ENCODE assay signal across 6 cellular contexts in the genomic region with DNA sequence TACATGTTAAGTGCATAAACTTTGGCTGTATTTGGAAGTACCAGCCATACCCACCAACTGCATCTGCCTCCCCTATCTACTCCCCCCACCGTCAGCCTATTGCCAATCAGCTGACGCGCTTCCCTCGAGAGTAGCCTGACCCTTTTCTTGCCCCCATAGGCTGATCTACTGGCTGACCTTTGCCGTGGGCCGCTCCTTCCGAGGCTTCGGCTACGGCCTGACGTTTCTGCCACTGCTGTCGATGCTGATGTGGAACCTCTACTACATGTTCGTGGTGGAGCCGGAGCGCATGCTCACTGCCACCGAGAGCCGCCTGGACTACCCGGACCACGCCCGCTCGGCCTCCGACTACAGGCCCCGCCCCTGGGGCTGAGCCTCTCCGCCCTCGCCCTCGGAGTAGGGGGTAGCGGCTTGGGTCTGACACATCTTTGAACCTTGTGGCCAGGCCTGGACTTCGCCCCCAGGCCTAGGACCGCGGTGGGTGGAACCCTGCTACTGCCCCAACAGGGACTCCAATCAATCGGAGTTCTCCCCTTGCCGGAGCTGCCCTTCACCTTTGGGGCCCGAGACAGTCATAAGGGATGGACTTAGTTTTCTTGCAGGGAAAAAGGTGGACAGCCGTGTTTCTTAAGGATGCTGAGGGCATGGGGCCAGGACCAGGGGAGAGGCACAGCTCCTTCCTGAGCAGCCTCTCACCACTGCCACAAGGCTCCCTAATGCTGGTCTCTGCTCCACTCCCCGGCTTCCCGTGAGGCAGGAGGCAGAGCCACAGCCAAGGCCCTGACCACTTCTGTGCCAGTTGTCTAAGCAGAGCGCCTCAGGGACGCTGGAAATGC. TPM values are rescaled to one million over a fixed set of nuclear protein-coding genes. Genes with fewer than 3 reads are reported as not detected.
A peak's percentile ranks its signal among the peaks of the same experiment; 100 is the strongest.
DNase-seq lines count a peak whose midpoint lies in the region; ATAC-seq and TF ChIP-seq lines count a peak whose summit lies in the region.

No MANE protein-coding gene starts in this region.

- H3K4me2 ChIP-seq in KMS-11: peak overlapping the region; percentile 48

- DNase-seq in COLO668 (lab: John Stamatoyannopoulos, UW; ENCODE audit: unreplicated experiment): peak; percentile 87
- peak; percentile 94 for DNase-seq in colonic mucosa
- DNase-seq in mesenteric fat pad (ENCODE audit: low spot score): peak; percentile 98
- no peak for DNase-seq in NCI-H2171 (lab: John Stamatoyannopoulos, UW)

- H3K4me3 ChIP-seq in KMS-11 (IDR thresholded peaks at IDR 0.05; ENCODE audit: insufficient read depth, low read depth, low read length): peak overlapping the region; percentile 94
- H3K4me3 ChIP-seq in colonic mucosa: peak overlapping the region; percentile 23

- H3K79me2 ChIP-seq in KMS-11 (ENCODE audit: insufficient read depth, low read depth): no peaks in the 10 kb centered on the region

- TF ChIP-seq CTCF in KMS-11 (conservative IDR thresholded peaks at IDR 0.05; ENCODE audit: low read depth, low read length): no peak
- TF ChIP-seq CTCF in colonic mucosa (IDR thresholded peaks at IDR 0.05): no peak

- peaks cover 15% of the 10 kb centered on the region for H3K4me1 ChIP-seq in KMS-11 (ENCODE audit: low read depth, poor library complexity, severe bottlenecking)
- peaks cover 9% of the 10 kb centered on the region for H3K4me1 ChIP-seq in colonic mucosa

- no peaks in the 10 kb centered on the region for H3K27me3 ChIP-seq in KMS-11 (ENCODE audit: insufficient read depth, low read depth)
- H3K27me3 ChIP-seq in colonic mucosa: no peaks in the 10 kb centered on the region

- H2AFZ ChIP-seq in KMS-11 (ENCODE audit: low read depth): peak overlapping the region; percentile 64

- H3K27ac ChIP-seq in KMS-11: no peak overlapping the region
- peak overlapping the region; percentile 64 for H3K27ac ChIP-seq in colonic mucosa

- no peak for ATAC-seq in HG03460 (IDR thresholded peaks at IDR 0.05; ENCODE audit: unreplicated experiment)

- H3K36me3 ChIP-seq in KMS-11 (ENCODE audit: insufficient read depth) (no peaks in the 10 kb centered on the region), colonic mucosa (no peaks in the 10 kb centered on the region)

- H4K20me1 ChIP-seq in KMS-11 (ENCODE audit: insufficient read depth): no peaks in the 10 kb centered on the region

- intact Hi-C loops in colonic mucosa (cut with DNase I): no loop called here

- peak overlapping the region; percentile 11; the same call in 1 of the 2 replicates for H3K9ac ChIP-seq in KMS-11
- H3K9ac ChIP-seq in colonic mucosa (ENCODE audit: low read depth in 2 of 2, low read length in 2 of 2): peak overlapping the region; percentile 54 to 72

- no peaks in the 10 kb centered on the region for H3K9me3 ChIP-seq in colonic mucosa

RNA-seq across cellular contexts. Expression of a gene that starts 4.0 kb away (rescaled TPM):
- total RNA-seq in colonic mucosa (10 to 100 TPM; 31.8 to 46.2 TPM), mesenteric fat pad (78.3 TPM)

RNA-seq across cellular contexts. Expression of a gene that starts 7.3 kb away (rescaled TPM):
- total RNA-seq in colonic mucosa (1 to 10 TPM; 2.9 to 7.0 TPM), mesenteric fat pad (1.8 TPM)

RNA-seq across cellular contexts. Expression of a gene that starts 7.7 kb away (rescaled TPM):
- total RNA-seq in colonic mucosa: not detected
- total RNA-seq in mesenteric fat pad: not detected

RNA-seq across cellular contexts. Expression of a gene that starts 8.8 kb away (rescaled TPM):
- total RNA-seq in colonic mucosa: 100 to 1,000 TPM in 1 of 2 donors, 10 to 100 TPM in 1; 65.2 to 107 TPM
- total RNA-seq in mesenteric fat pad: 67.2 TPM

RNA-seq across cellular contexts. Expression of a gene that starts 43.6 kb away (rescaled TPM):
- total RNA-seq in colonic mucosa (1 to 10 TPM; 1.1 to 2.9 TPM), mesenteric fat pad (1.4 TPM)
